Comparison of ENCODE assay signal across 16 cellular contexts in genomic region chr7:7292085-7292484, GRCh38.
"Had no signal": no experiment of that assay in that cellular context is flagged by ENCODE, and none has a peak within 500 bp of the region (broad histone marks: within the 10 kb centered on the region; RNA-seq: fewer than 3 reads in every experiment).

No MANE protein-coding gene starts in this region.

- FAIRE-seq: keratinocyte had no signal

- H3K4me3 Mint-ChIP-seq: activated CD4-positive, alpha-beta memory T cell treated with anti-CD3 and anti-CD28 coated beads, Interleukin-2, amount 10 ng/mL, durations not matched to agents 7 days and 5 days; activated CD4-positive, alpha-beta T cell treated with anti-CD3 and anti-CD28 coated beads, Interleukin-2, amount 10 ng/mL, durations not matched to agents 24 days and 14 days; activated CD8-positive, alpha-beta memory T cell treated with anti-CD3 and anti-CD28 coated beads, Interleukin-2, amount 10 ng/mL, durations not matched to agents 7 days and 5 days; activated naive CD4-positive, alpha-beta T cell treated with anti-CD3 and anti-CD28 coated beads, Interleukin-2, amount 10 ng/mL, durations not matched to agents 7 days and 5 days; nephron progenitor cell; stimulated activated naive CD8-positive, alpha-beta T cell treated with anti-CD3 and anti-CD28 coated beads, Interleukin-15, Interleukin-2, amounts not matched to agents 100 ng/mL and 50 ng/mL, for 24 hours had no signal

- H3K9me3 Mint-ChIP-seq: activated naive CD4-positive, alpha-beta T cell treated with anti-CD3 and anti-CD28 coated beads, Interleukin-2, amount 10 ng/mL, durations not matched to agents 7 days and 5 days had no signal

- H3K27ac Mint-ChIP-seq: activated CD4-positive, alpha-beta memory T cell treated with anti-CD3 and anti-CD28 coated beads, Interleukin-2, amount 10 ng/mL, durations not matched to agents 7 days and 5 days; activated CD4-positive, alpha-beta T cell treated with anti-CD3 and anti-CD28 coated beads, Interleukin-2, amount 10 ng/mL, durations not matched to agents 24 days and 14 days; activated CD8-positive, alpha-beta memory T cell treated with anti-CD3 and anti-CD28 coated beads, Interleukin-2, amount 10 ng/mL, durations not matched to agents 7 days and 5 days; activated naive CD4-positive, alpha-beta T cell treated with anti-CD3 and anti-CD28 coated beads, Interleukin-2, amount 10 ng/mL, durations not matched to agents 7 days and 5 days; nephron progenitor cell; stimulated activated naive CD8-positive, alpha-beta T cell treated with anti-CD3 and anti-CD28 coated beads, Interleukin-15, Interleukin-2, amounts not matched to agents 100 ng/mL and 50 ng/mL, for 24 hours had no signal

- H3K36me3 Mint-ChIP-seq: activated CD8-positive, alpha-beta memory T cell treated with anti-CD3 and anti-CD28 coated beads, Interleukin-2, amount 10 ng/mL, durations not matched to agents 7 days and 5 days; activated naive CD4-positive, alpha-beta T cell treated with anti-CD3 and anti-CD28 coated beads, Interleukin-2, amount 10 ng/mL, durations not matched to agents 7 days and 5 days had no signal

- ATAC-seq: activated CD8-positive, alpha-beta memory T cell treated with anti-CD3 and anti-CD28 coated beads, Interleukin-2, amount 10 ng/mL, durations not matched to agents 7 days and 5 days; lower lobe of right lung; mucosa of descending colon had no signal

- H3K4me1 Mint-ChIP-seq: activated CD4-positive, alpha-beta T cell treated with anti-CD3 and anti-CD28 coated beads, Interleukin-2, amount 10 ng/mL, durations not matched to agents 24 days and 14 days; activated naive CD4-positive, alpha-beta T cell treated with anti-CD3 and anti-CD28 coated beads, Interleukin-2, amount 10 ng/mL, durations not matched to agents 7 days and 5 days; nephron progenitor cell had no signal

- DNase-seq: activated CD4-positive, alpha-beta memory T cell treated with anti-CD3 and anti-CD28 coated beads, Interleukin-2, amount 10 ng/mL, durations not matched to agents 7 days and 5 days; activated CD4-positive, alpha-beta T cell treated with anti-CD3 and anti-CD28 coated beads, Interleukin-2, amount 10 ng/mL, durations not matched to agents 24 days and 14 days; activated CD4-positive, CD25-positive, alpha-beta regulatory T cell; activated CD8-positive, alpha-beta memory T cell treated with anti-CD3 and anti-CD28 coated beads, Interleukin-2, amount 10 ng/mL, durations not matched to agents 7 days and 5 days; activated effector memory CD4-positive, alpha-beta T cell treated with anti-CD3 and anti-CD28 coated beads, Interleukin-2, amount 50 U/mL, for 16 hours; activated naive CD4-positive, alpha-beta T cell treated with anti-CD3 and anti-CD28 coated beads, Interleukin-2, amount 10 ng/mL, durations not matched to agents 7 days and 5 days; activated T-cell treated with anti-CD3 and anti-CD28 coated beads for 4 hours; lower lobe of right lung; mucosa of descending colon; nephron progenitor cell; right lobe of liver; stimulated activated CD4-positive, alpha-beta T cell treated with anti-CD3 and anti-CD28 coated beads, Interleukin-1b, Interleukin-23, amount 100 ng/mL, for 48 hours; substantia nigra; thyroid gland had no signal

- H3K27me3 Mint-ChIP-seq: activated CD4-positive, alpha-beta memory T cell treated with anti-CD3 and anti-CD28 coated beads, Interleukin-2, amount 10 ng/mL, durations not matched to agents 7 days and 5 days; activated CD4-positive, alpha-beta T cell treated with anti-CD3 and anti-CD28 coated beads, Interleukin-2, amount 10 ng/mL, durations not matched to agents 24 days and 14 days; activated CD8-positive, alpha-beta memory T cell treated with anti-CD3 and anti-CD28 coated beads, Interleukin-2, amount 10 ng/mL, durations not matched to agents 7 days and 5 days; activated naive CD4-positive, alpha-beta T cell treated with anti-CD3 and anti-CD28 coated beads, Interleukin-2, amount 10 ng/mL, durations not matched to agents 7 days and 5 days; stimulated activated naive CD8-positive, alpha-beta T cell treated with anti-CD3 and anti-CD28 coated beads, Interleukin-15, Interleukin-2, amounts not matched to agents 100 ng/mL and 50 ng/mL, for 24 hours had no signal
